ENCODE assay signal across 21 cellular contexts in genomic region chr2:96091141-96091710, GRCh38. TPM values are rescaled to one million over a fixed set of nuclear protein-coding genes. Genes with fewer than 3 reads are reported as not detected.
DNase-seq lines count a peak whose midpoint lies in the region; ATAC-seq and TF ChIP-seq lines count a peak whose summit lies in the region.
"Had no signal": no experiment of that assay in that cellular context is flagged by ENCODE, and none has a peak within 500 bp of the region (broad histone marks: within the 10 kb centered on the region; RNA-seq: fewer than 3 reads in every experiment).

No MANE protein-coding gene starts in this region.

- H3F3A ChIP-seq in neural progenitor cell (ENCODE audit: low read depth): peaks cover 7% of the 10 kb centered on the region

- intact Hi-C loops in HCT116 (cut with micrococcal nuclease) (no loop called here), cardiac septum (cut with DNase I) (no loop called here), tibial artery (cut with DNase I; ENCODE audit: low total_unique reads) (no loop called here)

- H3K4me1 Mint-ChIP-seq in neural progenitor cell: peaks cover 9% of the 10 kb centered on the region
- H3K4me1 Mint-ChIP-seq: naive thymus-derived CD8-positive, alpha-beta T cell had no signal

- 0 out of 2 replicates have a peak, but pooled peaks have one; percentile 14 for ATAC-seq in HCT116
- ATAC-seq: naive thymus-derived CD8-positive, alpha-beta T cell had no signal

- H3K27me3 Mint-ChIP-seq in neural progenitor cell (ENCODE audit: insufficient read depth, low read depth): peaks cover 5% of the 10 kb centered on the region

- H3K27ac ChIP-seq in BLaER1 treated with 17β-estradiol and CSF1 and Interleukin-3, amounts not matched to agents 10 nM and 100 nM: no peak overlapping the region
- H3K27ac ChIP-seq in HCT116 (ENCODE audit: low read depth, low read length) (no peak overlapping the region), neural progenitor cell (no peak overlapping the region), tibial artery (no peak overlapping the region)
- H3K27ac ChIP-seq: SJCRH30 had no signal

- peaks cover 0 to 4% (median 0%) of the 10 kb centered on the region in 11 experiments; a peak in 1 of 22 replicates for H3K9me3 ChIP-seq in BLaER1 treated with 17β-estradiol and CSF1 and Interleukin-3, amounts not matched to agents 10 nM and 100 nM (replicated peaks in 1 of 11)
- H3K9me3 ChIP-seq in HCT116 (ENCODE audit: control insufficient read depth in 1 of 2, insufficient read depth in 1 of 2, low read depth in 1 of 2, low read length in 2 of 2): no peaks in the 10 kb centered on the region
- no peaks in the 10 kb centered on the region for H3K9me3 ChIP-seq in neural progenitor cell (ENCODE audit: low read depth)
- no peaks in the 10 kb centered on the region for H3K9me3 ChIP-seq in tibial artery
- H3K9me3 ChIP-seq: HAP-1, SJCRH30 had no signal

- BruUV-seq in HCT116 (replicated peaks; lab: Mats Ljungman, UMichigan): no TSS peak

- CTCF ChIA-PET in HCT116 (lab: Charles Lee): no interaction called here

- H3K9ac ChIP-seq in BLaER1 treated with 17β-estradiol and CSF1 and Interleukin-3, amounts not matched to agents 10 nM and 100 nM: no peak overlapping the region
- H3K9ac ChIP-seq in HCT116 (ENCODE audit: low read length): no peak overlapping the region
- H3K9ac ChIP-seq in neural progenitor cell: no peak overlapping the region

- H3K27ac Mint-ChIP-seq in neural progenitor cell: peak overlapping the region; percentile 5

- POLR2A ChIA-PET in HCT116 (lab: Charles Lee): interaction anchor here (1.0 kb wide), 1 partner anchor 16 kb away, joined by 3 read pairs; no protein-coding TSS in a partner anchor

- TF ChIP-seq CTCF in HCT116 (IDR thresholded peaks at IDR 0.05 in 2 of 3, conservative IDR thresholded peaks at IDR 0.05 in 1 of 3; ENCODE audit: borderline replicate concordance in 1 of 3, insufficient read depth in 1 of 3, low read depth in 2 of 3, low read length in 2 of 3): no peak
- no peak for TF ChIP-seq CTCF in neural progenitor cell (IDR thresholded peaks at IDR 0.05)
- TF ChIP-seq CTCF in tibial artery (IDR thresholded peaks at IDR 0.05): no peak

- no peak overlapping the region for H3K4me3 Mint-ChIP-seq in neural progenitor cell
- H3K4me3 Mint-ChIP-seq: naive thymus-derived CD8-positive, alpha-beta T cell had no signal

- H3K79me2 ChIP-seq in HCT116 (ENCODE audit: insufficient read depth, low read length) (no peaks in the 10 kb centered on the region), neural progenitor cell (ENCODE audit: low read depth) (no peaks in the 10 kb centered on the region)

- TF ChIP-seq POLR2A in HCT116 (IDR thresholded peaks at IDR 0.05; ENCODE audit: borderline replicate concordance, extremely low read depth, insufficient read depth, insufficient read length): no peak

- no peaks in the 10 kb centered on the region for H4K20me1 ChIP-seq in BLaER1 treated with 17β-estradiol and CSF1 and Interleukin-3, amounts not matched to agents 10 nM and 100 nM
- H4K20me1 ChIP-seq in HCT116 (ENCODE audit: insufficient read depth): no peaks in the 10 kb centered on the region
- no peaks in the 10 kb centered on the region for H4K20me1 ChIP-seq in neural progenitor cell (ENCODE audit: low read depth)

- peaks cover 15 to 40% (median 22%) of the 10 kb centered on the region in 10 experiments for H3K4me1 ChIP-seq in BLaER1 treated with 17β-estradiol and CSF1 and Interleukin-3, amounts not matched to agents 10 nM and 100 nM
- H3K4me1 ChIP-seq in HCT116 (ENCODE audit: control insufficient read depth in 1 of 2, insufficient read depth in 2 of 2, low read length in 2 of 2) (peaks cover 0 to 12% of the 10 kb centered on the region in 2 experiments; a peak in 2 of 4 replicates), neural progenitor cell (peaks cover 17% of the 10 kb centered on the region), tibial artery (no peaks in the 10 kb centered on the region)
- H3K4me1 ChIP-seq: SJCRH30 had no signal

- no peaks in the 10 kb centered on the region for H3K36me3 ChIP-seq in BLaER1 treated with 17β-estradiol and CSF1 and Interleukin-3, amounts not matched to agents 10 nM and 100 nM
- H3K36me3 ChIP-seq in HCT116 (ENCODE audit: control insufficient read depth in 1 of 2, insufficient read depth in 2 of 2, low read length in 2 of 2) (no peaks in the 10 kb centered on the region), neural progenitor cell (no peaks in the 10 kb centered on the region), tibial artery (no peaks in the 10 kb centered on the region)
- H3K36me3 ChIP-seq: HAP-1, SJCRH30 had no signal

- H3K27me3 ChIP-seq in BLaER1 treated with 17β-estradiol and CSF1 and Interleukin-3, amounts not matched to agents 10 nM and 100 nM: no peaks in the 10 kb centered on the region
- H3K27me3 ChIP-seq in HCT116 (ENCODE audit: insufficient read depth, low read length) (no peaks in the 10 kb centered on the region), neural progenitor cell (no peaks in the 10 kb centered on the region), tibial artery (peaks cover 0 to 5% of the 10 kb centered on the region in 2 donors)
- H3K27me3 ChIP-seq: SJCRH30 had no signal

- no peaks in the 10 kb centered on the region for H3K9me2 ChIP-seq in HCT116 (ENCODE audit: insufficient read depth)

- no peaks in the 10 kb centered on the region for H3K36me3 Mint-ChIP-seq in neural progenitor cell
- H3K36me3 Mint-ChIP-seq: naive thymus-derived CD8-positive, alpha-beta T cell had no signal

- no peak for TF ChIP-seq RAD21 in HCT116 (IDR thresholded peaks at IDR 0.05; ENCODE audit: low read depth)

- H3K9me3 Mint-ChIP-seq in neural progenitor cell: no peaks in the 10 kb centered on the region

- RAD21 ChIA-PET in HCT116 (lab: Charles Lee; ENCODE audit: low non-redundant PET in 1 of 2, low total read pairs in 2 of 2, uncharacterized antibody in 2 of 2, unreplicated experiment in 2 of 2): no interaction called here

- H2AFZ ChIP-seq in HCT116 (ENCODE audit: low read depth, low read length, poor library complexity, severe bottlenecking) (no peak overlapping the region), neural progenitor cell (replicated peaks) (peak overlapping the region; percentile 42)

- DNase-seq in HCT116 (ENCODE audit: low read depth, low spot score) (no peak), cardiac septum (ENCODE audit: low spot score) (peak; percentile 68), neural progenitor cell (ENCODE audit: low spot score) (no peak), kidney glomerular epithelial cell (lab: John Stamatoyannopoulos, UW) (no peak), Kasumi-1 (lab: John Stamatoyannopoulos, UW) (no peak), tibial artery (no peak), NK-92 (lab: John Stamatoyannopoulos, UW; ENCODE audit: unreplicated experiment) (no peak)
- DNase-seq: activated CD4-positive, alpha-beta T cell treated with anti-CD3 and anti-CD28 coated beads for 4 hours; AML-193; central memory CD4-positive, alpha-beta T cell; GF-D8; NCI-H510A treated with DMSO at 0.1 percent for 48 hours; stimulated activated CD4-positive, alpha-beta T cell treated with anti-CD3 and anti-CD28 coated beads, Interleukin-2, amount 100 ng/mL, for 48 hours had no signal

- H3K4me3 ChIP-seq in BLaER1 treated with 17β-estradiol and CSF1 and Interleukin-3, amounts not matched to agents 10 nM and 100 nM: no peak overlapping the region
- H3K4me3 ChIP-seq in HCT116 (replicated peaks in 1 of 2; ENCODE audit: low read depth in 1 of 2, low read length in 2 of 2) (no peak overlapping the region), neural progenitor cell (no peak overlapping the region), tibial artery (no peak overlapping the region)
- H3K4me3 ChIP-seq: HAP-1, lung, SJCRH30 had no signal

- peak overlapping the region; percentile 38 to 78 (median 67) for H3K4me2 ChIP-seq in BLaER1 treated with 17β-estradiol and CSF1 and Interleukin-3, amounts not matched to agents 10 nM and 100 nM
- no peak overlapping the region for H3K4me2 ChIP-seq in HCT116 (ENCODE audit: low read length)
- H3K4me2 ChIP-seq in neural progenitor cell: no peak overlapping the region

TF ChIP-seq in HCT116, 20 proteins besides CTCF, POLR2A, EP300 and RAD21 (continues in another document):
- no peak for TF ChIP-seq EGR1 (IDR thresholded peaks at IDR 0.05; ENCODE audit: low read depth)
- TF ChIP-seq TCF7L2 (IDR thresholded peaks at IDR 0.05; ENCODE audit: borderline replicate concordance, extremely low read depth, insufficient read depth, insufficient read length): no peak
- no peak for TF ChIP-seq SIN3A (IDR thresholded peaks at IDR 0.05; ENCODE audit: low read depth)
- TF ChIP-seq JUND (IDR thresholded peaks at IDR 0.05): no peak
- no peak for TF ChIP-seq SRF (IDR thresholded peaks at IDR 0.05; ENCODE audit: low read depth)
- no peak for TF ChIP-seq CBX3 (IDR thresholded peaks at IDR 0.05; ENCODE audit: low read depth)
- TF ChIP-seq EZH2phosphoT487 (IDR thresholded peaks at IDR 0.05; ENCODE audit: borderline replicate concordance): no peak
- TF ChIP-seq YY1 (IDR thresholded peaks at IDR 0.05; ENCODE audit: extremely low read depth, insufficient replicate concordance, low read depth, low read length): no peak
- TF ChIP-seq ZNF274 (IDR thresholded peaks at IDR 0.05; ENCODE audit: low read depth, low read length): no peak
- no peak for TF ChIP-seq CEBPB (IDR thresholded peaks at IDR 0.05; ENCODE audit: low read depth)
- TF ChIP-seq SP1 (IDR thresholded peaks at IDR 0.05; ENCODE audit: low read depth): no peak
- no peak for TF ChIP-seq ATF3 (IDR thresholded peaks at IDR 0.05)
- TF ChIP-seq POLR2AphosphoS5 (IDR thresholded peaks at IDR 0.05; ENCODE audit: low read depth, low read length): no peak
- TF ChIP-seq EZH2 (IDR thresholded peaks at IDR 0.05): no peak

RNA-seq across cellular contexts. Expression of gene ADRA2B, which starts 25.1 kb away (rescaled TPM):
- total RNA-seq in HCT116 (2021; ENCODE audit: unreplicated experiment) (0.47 TPM), cardiac septum (5.5 TPM), neural progenitor cell (ENCODE audit: low replicate concordance) (3.0 and 10.5 TPM in 2 replicates)
- polyA plus RNA-seq in HCT116 (2012): 0.21 and 0.27 TPM in 2 replicates
- total RNA-seq: fibroblast of villous mesenchyme, SJCRH30, temporal lobe had no signal
- polyA plus RNA-seq: naive thymus-derived CD8-positive, alpha-beta T cell had no signal

RNA-seq across cellular contexts. Expression of gene ASTL, which starts 47.1 kb away (rescaled TPM):
- total RNA-seq in HCT116 (2021; ENCODE audit: unreplicated experiment) (0.34 TPM), cardiac septum (not detected), neural progenitor cell (ENCODE audit: low replicate concordance) (not detected in 2 replicates)
- polyA plus RNA-seq in HCT116 (2012): 0.09 and 0.56 TPM in 2 replicates
- total RNA-seq: fibroblast of villous mesenchyme, lung, SJCRH30, temporal lobe had no signal

RNA-seq across cellular contexts. Expression of gene DUSP2, which starts 54.0 kb away (rescaled TPM):
- total RNA-seq in HCT116 (2021; ENCODE audit: unreplicated experiment) (24.5 TPM), cardiac septum (1.3 TPM), neural progenitor cell (ENCODE audit: low replicate concordance) (2.3 TPM in 1 of 2 replicates, not detected in the other)
- polyA plus RNA-seq in HCT116 (2012): 21.5 and 25.6 TPM in 2 replicates

RNA-seq across cellular contexts. Expression of gene GPAT2, which starts 56.5 kb away (rescaled TPM):
- total RNA-seq in HCT116 (2021; ENCODE audit: unreplicated experiment) (54.2 TPM), cardiac septum (6.6 TPM), neural progenitor cell (ENCODE audit: low replicate concordance) (not detected in 2 replicates)
- 32.2 and 38.1 TPM in 2 replicates for polyA plus RNA-seq in HCT116 (2012)
- total RNA-seq: OCI-LY7 had no signal

Comparison
In these comparisons a context has a peak if more than half of its experiments do, and no peak if none do; other contexts are left out.
1. H3K4me2 ChIP-seq: peak in BLaER1 treated with 17β-estradiol and CSF1 and Interleukin-3, amounts not matched to agents 10 nM and 100 nM (11 of 11); none in HCT116 (single experiment) and neural progenitor cell (single experiment).